ENCODE assay signal across 23 cellular contexts in the genomic region with DNA sequence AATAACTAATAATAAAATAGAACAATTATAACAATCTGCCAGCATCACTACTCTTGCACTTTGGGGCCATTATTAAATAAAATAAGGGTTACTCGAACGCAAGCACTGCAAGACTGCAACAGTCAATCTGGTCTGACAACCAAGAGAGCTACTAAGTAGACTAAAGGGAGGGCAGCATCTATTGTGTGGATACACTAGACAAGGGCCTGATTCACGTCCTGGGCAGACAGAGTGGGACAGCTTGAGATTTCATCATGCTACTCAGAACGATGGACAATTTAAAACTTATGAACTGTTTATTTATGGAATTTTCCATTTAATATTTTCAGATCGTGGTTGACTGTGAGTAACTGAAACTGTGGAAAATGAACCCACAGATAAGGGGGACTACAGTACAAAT. TPM values are rescaled to one million over a fixed set of nuclear protein-coding genes. Genes with fewer than 3 reads are reported as not detected.
DNase-seq lines count a peak whose midpoint lies in the region; ATAC-seq and TF ChIP-seq lines count a peak whose summit lies in the region.
"Had no signal": no experiment of that assay in that cellular context is flagged by ENCODE, and none has a peak within 500 bp of the region (broad histone marks: within the 10 kb centered on the region; RNA-seq: fewer than 3 reads in every experiment).

No MANE protein-coding gene starts in this region.

- in situ Hi-C loops in IMR-90 (cut with MboI; ENCODE audit: low sequenced_read_pairs), result no loop called here

- H2BK20ac ChIP-seq in IMR-90 (ENCODE audit: low read depth, low read length), result peak overlapping the region; percentile 39; the same call in 1 of the 2 replicates

- no peak overlapping the region for H3K18ac ChIP-seq in IMR-90 (ENCODE audit: low read depth, low read length)

- intact Hi-C loops in IMR-90 (cut with micrococcal nuclease) (no loop called here), head of caudate nucleus (cut with DNase I) (no loop called here)

- H2AFZ ChIP-seq in IMR-90 (replicated peaks; ENCODE audit: low read length, poor library complexity), result no peak overlapping the region

- no peak overlapping the region for H2AK9ac ChIP-seq in IMR-90 (replicated peaks; ENCODE audit: low read depth, low read length, poor library complexity)

- no peaks in the 10 kb centered on the region for H3K9me1 ChIP-seq in IMR-90 (ENCODE audit: insufficient read depth, low read length)

- no peak for TF ChIP-seq POLR2A in IMR-90 (IDR thresholded peaks at IDR 0.05; ENCODE audit: low read depth, low read length)

- H3K27ac Mint-ChIP-seq in activated CD4-positive, alpha-beta T cell treated with anti-CD3 and anti-CD28 coated beads, Interleukin-2, amount 10 ng/mL, durations not matched to agents 7 days and 5 days, result no peak overlapping the region
- H3K27ac Mint-ChIP-seq: activated CD4-positive, alpha-beta T cell treated with anti-CD3 and anti-CD28 coated beads, Interleukin-2, amount 10 ng/mL, durations not matched to agents 24 days and 14 days; activated CD8-positive, alpha-beta memory T cell treated with anti-CD3 and anti-CD28 coated beads, Interleukin-2, amount 10 ng/mL, durations not matched to agents 7 days and 5 days; activated naive CD4-positive, alpha-beta T cell treated with anti-CD3 and anti-CD28 coated beads, Interleukin-2, amount 10 ng/mL, durations not matched to agents 7 days and 5 days; activated T-cell treated with anti-CD3 and anti-CD28 coated beads, Interleukin-2, amount 50 U/mL, for 72 hours; stimulated activated naive B cell treated with anti-CD40 and anti-IgM and Interleukin-4, amounts not matched to agents 10 μg/mL and 1 μg/mL and 100 μg/mL, for 72 hours had no signal

- H3K27me3 Mint-ChIP-seq in activated CD4-positive, alpha-beta T cell treated with anti-CD3 and anti-CD28 coated beads, Interleukin-2, amount 10 ng/mL, durations not matched to agents 7 days and 5 days, result no peaks in the 10 kb centered on the region
- H3K27me3 Mint-ChIP-seq: activated CD4-positive, alpha-beta T cell treated with anti-CD3 and anti-CD28 coated beads, Interleukin-2, amount 10 ng/mL, durations not matched to agents 24 days and 14 days; activated CD8-positive, alpha-beta memory T cell treated with anti-CD3 and anti-CD28 coated beads, Interleukin-2, amount 10 ng/mL, durations not matched to agents 7 days and 5 days; activated naive CD4-positive, alpha-beta T cell treated with anti-CD3 and anti-CD28 coated beads, Interleukin-2, amount 10 ng/mL, durations not matched to agents 7 days and 5 days; stimulated activated naive B cell treated with anti-CD40 and anti-IgM and Interleukin-4, amounts not matched to agents 10 μg/mL and 1 μg/mL and 100 μg/mL, for 72 hours had no signal

- H3K14ac ChIP-seq in IMR-90 (replicated peaks; ENCODE audit: low read depth, low read length), result no peak overlapping the region

- no peak overlapping the region for H2BK120ac ChIP-seq in IMR-90 (ENCODE audit: low read depth, low read length)

- no peaks in the 10 kb centered on the region for H3K27me3 ChIP-seq in IMR-90 (ENCODE audit: control insufficient read depth, insufficient read depth, low read length)
- H3K27me3 ChIP-seq: vagina had no signal

- peaks cover 29% of the 10 kb centered on the region for H3K36me3 Mint-ChIP-seq in activated CD4-positive, alpha-beta T cell treated with anti-CD3 and anti-CD28 coated beads, Interleukin-2, amount 10 ng/mL, durations not matched to agents 7 days and 5 days (ENCODE audit: low read depth)
- H3K36me3 Mint-ChIP-seq: stimulated activated naive B cell treated with anti-CD40 and anti-IgM and Interleukin-4, amounts not matched to agents 10 μg/mL and 1 μg/mL and 100 μg/mL, for 72 hours had no signal

- POLR2A ChIA-PET in IMR-90 (lab: Charles Lee; ENCODE audit: unreplicated experiment), result no interaction called here
- POLR2A ChIA-PET in activated CD4-positive, alpha-beta T cell treated with anti-CD3 and anti-CD28 coated beads, Interleukin-2, amount 10 ng/mL, durations not matched to agents 7 days and 5 days (lab: Charles Lee), result no interaction called here

- H4K91ac ChIP-seq in IMR-90 (ENCODE audit: insufficient read depth, low read depth, low read length), result no peak overlapping the region

- no peak overlapping the region for H2BK5ac ChIP-seq in IMR-90 (ENCODE audit: low read depth, low read length, poor library complexity, severe bottlenecking)

- H3K4me3 ChIP-seq in IMR-90 (ENCODE audit: insufficient read depth, low read depth, low read length), result no peak overlapping the region
- H3K4me3 ChIP-seq in cardiac fibroblast (replicated peaks in 1 of 2; ENCODE audit: low read depth in 2 of 2, low read length in 2 of 2), result no peak overlapping the region
- H3K4me3 ChIP-seq: lower lobe of right lung, vagina had no signal

- no peak overlapping the region for H4K5ac ChIP-seq in IMR-90 (ENCODE audit: low read depth, low read length)

- no peak overlapping the region for H3K27ac ChIP-seq in IMR-90 (ENCODE audit: insufficient read depth, low read length)
- H3K27ac ChIP-seq: lower lobe of right lung, vagina had no signal

- H4K8ac ChIP-seq in IMR-90 (ENCODE audit: low read depth in 2 of 2, low read length in 2 of 2), result no peak overlapping the region

- H3K79me1 ChIP-seq in IMR-90 (ENCODE audit: low read depth in 1 of 2, low read length in 2 of 2), result no peaks in the 10 kb centered on the region

- no peak overlapping the region for H3K23ac ChIP-seq in IMR-90 (ENCODE audit: low read depth, low read length)

- H3K9me3 ChIP-seq in IMR-90 (ENCODE audit: control insufficient read depth, insufficient read depth, low read length), result no peaks in the 10 kb centered on the region
- H3K9me3 ChIP-seq: lower lobe of right lung, vagina had no signal

- TF ChIP-seq CTCF in IMR-90 (conservative IDR thresholded peaks at IDR 0.05; ENCODE audit: low read depth, low read length) (no peak), cardiac fibroblast (IDR thresholded peaks at IDR 0.05; ENCODE audit: low read depth, low read length) (no peak)

- no peak for ATAC-seq in IMR-90 (ENCODE audit: low read depth)
- no peak for ATAC-seq in HG02840 (IDR thresholded peaks at IDR 0.05; ENCODE audit: low FRiP score, unreplicated experiment)
- no peak for ATAC-seq in HG02588 (IDR thresholded peaks at IDR 0.05; ENCODE audit: unreplicated experiment)
- ATAC-seq in HG03460 (IDR thresholded peaks at IDR 0.05; ENCODE audit: unreplicated experiment), result no peak
- ATAC-seq: activated CD8-positive, alpha-beta memory T cell treated with anti-CD3 and anti-CD28 coated beads, Interleukin-2, amount 10 ng/mL, durations not matched to agents 7 days and 5 days; activated T-cell treated with anti-CD3 and anti-CD28 coated beads, Interleukin-2, amount 50 U/mL, for 72 hours; HCT116; HepG2; stimulated activated naive B cell treated with anti-CD40 and anti-IgM and Interleukin-4, amounts not matched to agents 10 μg/mL and 1 μg/mL and 100 μg/mL, for 72 hours had no signal

- H3K9me3 Mint-ChIP-seq in activated CD4-positive, alpha-beta T cell treated with anti-CD3 and anti-CD28 coated beads, Interleukin-2, amount 10 ng/mL, durations not matched to agents 7 days and 5 days, result peaks cover 9% of the 10 kb centered on the region

- CTCF ChIA-PET in IMR-90 (lab: Yijun Ruan, JAX), result no interaction called here
- CTCF ChIA-PET in activated CD4-positive, alpha-beta T cell treated with anti-CD3 and anti-CD28 coated beads, Interleukin-2, amount 10 ng/mL, durations not matched to agents 7 days and 5 days (lab: Charles Lee), result no interaction called here

- BruUV-seq in IMR-90 (replicated peaks; lab: Mats Ljungman, UMichigan), result no TSS peak

- peaks cover 3% of the 10 kb centered on the region for H3K4me1 Mint-ChIP-seq in activated CD4-positive, alpha-beta T cell treated with anti-CD3 and anti-CD28 coated beads, Interleukin-2, amount 10 ng/mL, durations not matched to agents 7 days and 5 days
- H3K4me1 Mint-ChIP-seq: activated CD8-positive, alpha-beta memory T cell treated with anti-CD3 and anti-CD28 coated beads, Interleukin-2, amount 10 ng/mL, durations not matched to agents 7 days and 5 days; stimulated activated naive B cell treated with anti-CD40 and anti-IgM and Interleukin-4, amounts not matched to agents 10 μg/mL and 1 μg/mL and 100 μg/mL, for 72 hours had no signal

- 100% methylated on average over 1 of the region's 5 CpGs; no CpG with 5 or more reads in 1 of the 2 experiments for WGBS in IMR-90 (ENCODE audit: extremely low coverage in 2 of 2, insufficient read length in 1 of 2), 2 experiments

- H2AK5ac ChIP-seq in IMR-90 (ENCODE audit: low read depth, low read length), result no peak overlapping the region

- dilution Hi-C loops in IMR-90 (cut with HindIII; ENCODE audit: low sequenced_read_pairs, unreplicated experiment), result no loop called here

- no peak overlapping the region for H3K9ac ChIP-seq in IMR-90 (ENCODE audit: low read depth, low read length)

- TF ChIP-seq RAD21 in IMR-90 (IDR thresholded peaks at IDR 0.05; ENCODE audit: low read length), result no peak

- no peaks in the 10 kb centered on the region for H4K20me1 ChIP-seq in IMR-90 (ENCODE audit: insufficient read depth, low read length)

- DNase-seq in IMR-90, result peak; percentile 26
- peak; percentile 33 to 82 for DNase-seq in cardiac fibroblast (ENCODE audit: low read depth in 2 of 2)
- DNase-seq in head of caudate nucleus, result peak in 29 of 42 donors; percentile 13 to 76 (median 42)
- DNase-seq in pons (ENCODE audit: low spot score), result peak; percentile 78
- no peak for DNase-seq in activated CD4-positive, alpha-beta T cell treated with anti-CD3 and anti-CD28 coated beads, Interleukin-2, amount 10 ng/mL, durations not matched to agents 7 days and 5 days
- DNase-seq: activated CD4-positive, alpha-beta T cell treated with anti-CD3 and anti-CD28 coated beads, Interleukin-2, amount 10 ng/mL, durations not matched to agents 24 days and 14 days; activated CD8-positive, alpha-beta memory T cell treated with anti-CD3 and anti-CD28 coated beads, Interleukin-2, amount 10 ng/mL, durations not matched to agents 7 days and 5 days; activated naive CD4-positive, alpha-beta T cell treated with anti-CD3 and anti-CD28 coated beads, Interleukin-2, amount 10 ng/mL, durations not matched to agents 7 days and 5 days; activated T-cell treated with anti-CD3 and anti-CD28 coated beads, Interleukin-2, amount 50 U/mL, for 72 hours; central memory CD4-positive, alpha-beta T cell; foreskin fibroblast; lower lobe of right lung; NCI-H1048; NCI-H187; NCI-H526 treated with DMSO at 0.1 percent for 48 hours; stimulated activated CD4-positive, alpha-beta T cell treated with anti-CD3 and anti-CD28 coated beads, Interleukin-4, amount 100 ng/mL, for 1 hour; stimulated activated naive B cell treated with anti-CD40 and anti-IgM and Interleukin-4, amounts not matched to agents 10 μg/mL and 1 μg/mL and 100 μg/mL, for 72 hours had no signal

- H3K4me1 ChIP-seq in IMR-90 (ENCODE audit: control insufficient read depth, insufficient read depth, low read length), result peaks cover 11% of the 10 kb centered on the region
- H3K4me1 ChIP-seq: vagina had no signal

- no peak overlapping the region for H3K56ac ChIP-seq in IMR-90 (ENCODE audit: extremely low read depth, insufficient read depth, low read length)

- no peak overlapping the region for H3K4me2 ChIP-seq in IMR-90 (ENCODE audit: low read depth, low read length)

- H3K4ac ChIP-seq in IMR-90 (ENCODE audit: low read depth, low read length), result no peak overlapping the region

- no peak overlapping the region for H3K4me3 Mint-ChIP-seq in activated CD4-positive, alpha-beta T cell treated with anti-CD3 and anti-CD28 coated beads, Interleukin-2, amount 10 ng/mL, durations not matched to agents 7 days and 5 days
- H3K4me3 Mint-ChIP-seq: activated CD4-positive, alpha-beta T cell treated with anti-CD3 and anti-CD28 coated beads, Interleukin-2, amount 10 ng/mL, durations not matched to agents 24 days and 14 days; activated CD8-positive, alpha-beta memory T cell treated with anti-CD3 and anti-CD28 coated beads, Interleukin-2, amount 10 ng/mL, durations not matched to agents 7 days and 5 days; activated naive CD4-positive, alpha-beta T cell treated with anti-CD3 and anti-CD28 coated beads, Interleukin-2, amount 10 ng/mL, durations not matched to agents 7 days and 5 days; activated T-cell treated with anti-CD3 and anti-CD28 coated beads, Interleukin-2, amount 50 U/mL, for 72 hours; stimulated activated naive B cell treated with anti-CD40 and anti-IgM and Interleukin-4, amounts not matched to agents 10 μg/mL and 1 μg/mL and 100 μg/mL, for 72 hours had no signal

- no peaks in the 10 kb centered on the region for H3K36me3 ChIP-seq in IMR-90 (ENCODE audit: control insufficient read depth, insufficient read depth, low read length)
- H3K36me3 ChIP-seq: lower lobe of right lung, vagina had no signal

- no peak overlapping the region for H2BK15ac ChIP-seq in IMR-90 (ENCODE audit: low read depth, low read length)

RNA-seq across cellular contexts. Expression of a gene that starts 39.5 kb away (rescaled TPM):
- 6.3 and 8.3 TPM in 2 replicates for total RNA-seq in IMR-90 (2012; rRNA removed)
- 2.8 and 3.4 TPM in 2 replicates for polyA plus RNA-seq in IMR-90 (2012; rRNA removed)
- 1.2 TPM in 2 replicates for polyA plus RNA-seq in IMR-90 (2012; cell fraction: cytosol; rRNA removed)
- polyA plus RNA-seq in IMR-90 (2012; cell fraction: nucleus; rRNA removed; ENCODE audit: low replicate concordance), result 1.6 and 12.3 TPM in 2 replicates
- total RNA-seq in activated CD4-positive, alpha-beta T cell treated with anti-CD3 and anti-CD28 coated beads, Interleukin-2, amount 10 ng/mL, durations not matched to agents 7 days and 5 days, result 10 to 100 TPM; 55.2 to 56.9 TPM
